ENCODE assay signal across 2 cellular contexts in the genomic region with DNA sequence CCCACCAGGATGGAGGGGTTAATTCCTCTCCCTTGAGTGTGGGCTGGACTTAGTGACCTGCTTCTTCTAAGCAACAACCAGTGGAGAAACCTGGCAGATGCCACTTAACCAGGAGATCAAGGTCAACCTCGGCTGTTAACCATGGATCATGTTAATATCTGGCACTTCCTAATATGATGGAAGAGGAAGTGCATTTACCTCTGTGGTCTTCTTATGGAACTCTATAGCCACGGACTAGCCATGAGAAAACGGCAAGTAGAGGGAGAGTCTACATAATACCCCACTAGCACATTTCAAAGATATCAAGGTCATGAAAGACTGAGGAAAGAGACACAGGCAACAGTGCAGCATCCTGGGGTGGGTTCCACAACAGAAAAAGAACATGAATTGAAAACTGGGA.
TF ChIP-seq lines count a peak whose summit lies in the region.

No MANE protein-coding gene starts in this region.

TF ChIP-seq in IMR-90, 13 proteins besides CTCF, POLR2A, EP300 and RAD21:
- TF ChIP-seq ELK1 (IDR thresholded peaks at IDR 0.05; ENCODE audit: borderline replicate concordance, low read depth, low read length) (no peak), MAZ (IDR thresholded peaks at IDR 0.05; ENCODE audit: borderline replicate concordance, low read depth, low read length) (no peak), RFX5 (IDR thresholded peaks at IDR 0.05; ENCODE audit: low read depth, low read length) (no peak), MAFK (IDR thresholded peaks at IDR 0.05; ENCODE audit: low read depth, low read length) (no peak), USF2 (IDR thresholded peaks at IDR 0.05; ENCODE audit: low read depth, low read length) (no peak), BHLHE40 (IDR thresholded peaks at IDR 0.05; ENCODE audit: low read depth, low read length) (no peak)
TF ChIP-seq in IMR-90: peak in this region for 0.

TF ChIP-seq in K562, 482 proteins besides CTCF, POLR2A, EP300 and RAD21:
- TF ChIP-seq ZBTB43 (CRISPR knock-in tag; IDR thresholded peaks at IDR 0.05) (no peak), RFX7 (CRISPR knock-in tag; IDR thresholded peaks at IDR 0.05) (no peak), JUND (IDR thresholded peaks at IDR 0.05; ENCODE audit: borderline replicate concordance, low read depth, low read length) (no peak), JUND (tag; IDR thresholded peaks at IDR 0.05; ENCODE audit: borderline replicate concordance, low read depth, low read length) (no peak), MCM7 (IDR thresholded peaks at IDR 0.05) (no peak)
